Comparison of ENCODE assay signal across 8 cellular contexts in the genomic region with DNA sequence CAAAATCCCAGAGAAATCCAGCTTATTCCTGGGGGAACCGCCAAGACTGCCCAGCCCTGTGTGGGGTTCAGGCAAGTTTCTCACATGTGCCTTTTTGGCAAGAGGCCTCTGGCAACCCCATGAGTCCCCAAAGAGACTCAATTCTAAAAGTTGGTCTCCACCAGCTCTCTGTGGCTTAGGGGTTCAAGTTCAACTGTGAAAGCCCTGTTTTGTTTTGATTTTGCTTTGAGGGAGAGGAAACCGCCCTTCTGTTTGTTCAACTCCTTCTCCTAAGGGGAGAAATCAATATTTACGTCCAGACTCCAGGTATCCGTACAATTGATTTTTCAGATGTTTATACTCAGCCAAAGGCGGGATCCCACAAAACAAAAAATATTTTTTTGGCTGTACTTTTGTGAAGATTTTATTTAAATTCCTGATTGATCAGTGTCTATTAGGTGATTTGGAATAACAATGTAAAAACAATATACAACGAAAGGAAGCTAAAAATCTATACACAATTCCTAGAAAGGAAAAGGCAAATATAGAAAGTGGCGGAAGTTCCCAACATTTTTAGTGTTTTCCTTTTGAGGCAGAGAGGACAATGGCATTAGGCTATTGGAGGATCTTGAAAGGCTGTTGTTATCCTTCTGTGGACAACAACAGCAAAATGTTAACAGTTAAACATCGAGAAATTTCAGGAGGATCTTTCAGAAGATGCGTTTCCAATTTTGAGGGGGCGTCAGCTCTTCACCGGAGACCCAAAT. TPM values are rescaled to one million over a fixed set of nuclear protein-coding genes. Genes with fewer than 3 reads are reported as not detected.
A peak's percentile ranks its signal among the peaks of the same experiment; 100 is the strongest.
DNase-seq lines count a peak whose midpoint lies in the region; ATAC-seq and TF ChIP-seq lines count a peak whose summit lies in the region.

No MANE protein-coding gene starts in this region.

- ATAC-seq in T-cell (replicated peaks in 1 of 4) (no peak), HG03520 (IDR thresholded peaks at IDR 0.05; ENCODE audit: unreplicated experiment) (no peak), GM21619 (IDR thresholded peaks at IDR 0.05; ENCODE audit: unreplicated experiment) (no peak)

- H3K27ac ChIP-seq in GM23248: peak overlapping the region; percentile 86

- no peaks in the 10 kb centered on the region for H3K9me3 ChIP-seq in GM23248 (ENCODE audit: low read depth)

- POLR2A ChIA-PET in T-cell (lab: Charles Lee): interaction anchor here in 1 of 2 donors (0.5 kb wide), 1 partner anchor 508 kb away, joined by 6 read pairs; no protein-coding TSS in a partner anchor

- peak overlapping the region; percentile 73 for H2AFZ ChIP-seq in GM23248

- 10 to 13% methylated on average over 11 of the region's 11 CpGs for WGBS in GM23248 (ENCODE audit: low coverage in 1 of 2, low lambda C conversion rate in 2 of 2, missing lambda C conversion rate in 2 of 2), 2 experiments

- TF ChIP-seq CTCF in fibroblast of mammary gland (conservative IDR thresholded peaks at IDR 0.05; ENCODE audit: control insufficient read depth, insufficient read depth, low read depth, low read length) (no peak), osteocyte (IDR thresholded peaks at IDR 0.05) (no peak)

- peaks cover 45% of the 10 kb centered on the region for H3K4me1 ChIP-seq in GM23248 (ENCODE audit: insufficient read depth)

- in situ Hi-C loops in GM23248 (cut with MboI): no loop called here

- H3K4me3 Mint-ChIP-seq in T-cell (peak overlapping the region; percentile 89 to 91 (median 89)), osteocyte (ENCODE audit: unreplicated experiment) (peak overlapping the region; percentile 88)

- H3K4me1 Mint-ChIP-seq in T-cell (peaks cover 42 to 48% (median 46%) of the 10 kb centered on the region in 3 donors), osteocyte (ENCODE audit: unreplicated experiment) (peaks cover 65% of the 10 kb centered on the region)

- H3K27me3 Mint-ChIP-seq in T-cell: no peaks in the 10 kb centered on the region
- no peaks in the 10 kb centered on the region for H3K27me3 Mint-ChIP-seq in osteocyte (ENCODE audit: unreplicated experiment)

- no peaks in the 10 kb centered on the region for H4K20me1 ChIP-seq in GM23248 (ENCODE audit: insufficient read depth)

- peak overlapping the region; percentile 96 for H3K9ac ChIP-seq in GM23248

- H3K36me3 ChIP-seq in GM23248 (ENCODE audit: low read depth): no peaks in the 10 kb centered on the region

- CTCF ChIA-PET in T-cell (lab: Charles Lee): interaction anchor here (0.5 to 1.2 kb wide), 3 partner anchors 37 to 296 kb away, joined by 3 to 8 read pairs (median 3); no protein-coding TSS in a partner anchor

- no peaks in the 10 kb centered on the region for H3K9me3 Mint-ChIP-seq in T-cell
- H3K9me3 Mint-ChIP-seq in osteocyte (ENCODE audit: unreplicated experiment): no peaks in the 10 kb centered on the region

- H3K36me3 Mint-ChIP-seq in T-cell: no peaks in the 10 kb centered on the region
- H3K36me3 Mint-ChIP-seq in osteocyte (ENCODE audit: unreplicated experiment): no peaks in the 10 kb centered on the region

- H3K79me2 ChIP-seq in GM23248 (ENCODE audit: insufficient read depth): peaks cover 23% of the 10 kb centered on the region

- H3K27ac Mint-ChIP-seq in T-cell (peak overlapping the region; percentile 85 to 87), osteocyte (ENCODE audit: unreplicated experiment) (peak overlapping the region; percentile 96)

- peak overlapping the region; percentile 83 for H3K4me2 ChIP-seq in GM23248 (ENCODE audit: unreplicated experiment)

- H3K4me3 ChIP-seq in GM23248 (peak overlapping the region; percentile 89), fibroblast of mammary gland (ENCODE audit: control insufficient read depth, low read depth, low read length) (peak overlapping the region; percentile 97)

- H3K9me2 ChIP-seq in GM23248 (ENCODE audit: insufficient read depth): no peaks in the 10 kb centered on the region

- peak; percentile 35 for DNase-seq in GM23248
- DNase-seq in T-cell: no peak
- DNase-seq in fibroblast of mammary gland (ENCODE audit: low read depth): peak; percentile 73
- no peak for DNase-seq in osteocyte (ENCODE audit: extremely low spot score, unreplicated experiment)
- DNase-seq in HK-2 (ENCODE audit: unreplicated experiment): no peak
- DNase-seq in SKM-1 (lab: John Stamatoyannopoulos, UW; ENCODE audit: unreplicated experiment): no peak

- H3K27me3 ChIP-seq in GM23248 (replicated peaks; ENCODE audit: insufficient read depth): no peaks in the 10 kb centered on the region

- H3F3A ChIP-seq in GM23248 (ENCODE audit: insufficient read depth): peaks cover 26% of the 10 kb centered on the region

RNA-seq across cellular contexts. Expression of gene LDLR, which starts 0.6 kb away (rescaled TPM):
- total RNA-seq in GM23248 (2014; rRNA removed; shearing (Covaris generic)): 13.8 and 29.6 TPM in 2 replicates
- polyA plus RNA-seq in GM23248 (2016; fragmentation: Nextera tagmentation; extraction: Ambion mirVana): 13.8 and 14.6 TPM in 2 replicates
- total RNA-seq in T-cell (10 to 100 TPM; 33.8 to 50.4 (median 42.0) TPM), osteocyte (75.4 and 96.9 TPM in 2 replicates)

Comparison
In these comparisons a context has a peak if more than half of its experiments do, and no peak if none do; other contexts are left out.
1. DNase-seq: peak in GM23248 (single experiment) and fibroblast of mammary gland (single experiment); none in T-cell (0 of 34), osteocyte (single experiment), HK-2 (single experiment) and SKM-1 (single experiment).